20 cellular contexts compared by ENCODE assay signal in genomic region chr13:113558461-113558860, GRCh38.
"Had no signal": no experiment of that assay in that cellular context is flagged by ENCODE, and none has a peak within 500 bp of the region (broad histone marks: within the 10 kb centered on the region; RNA-seq: fewer than 3 reads in every experiment).

No MANE protein-coding gene starts in this region.

- H3K27me3 Mint-ChIP-seq: activated B cell treated with CpG ODN at 0.5 μM for 24 hours; activated CD4-positive, alpha-beta T cell treated with anti-CD3 and anti-CD28 coated beads, Interleukin-2, amount 10 ng/mL, durations not matched to agents 7 days and 5 days; effector memory CD8-positive, alpha-beta T cell; naive thymus-derived CD4-positive, alpha-beta T cell had no signal

- H3K27me3 ChIP-seq: adrenal gland, gastrocnemius medialis, heart left ventricle, SJSA1, transverse colon had no signal

- H3K36me3 ChIP-seq: adrenal gland, gastrocnemius medialis, transverse colon had no signal

- H3K79me2 ChIP-seq: parathyroid adenoma had no signal

- H3K27ac Mint-ChIP-seq: activated CD4-positive, alpha-beta T cell treated with anti-CD3 and anti-CD28 coated beads, Interleukin-2, amount 10 ng/mL, durations not matched to agents 7 days and 5 days; activated naive CD4-positive, alpha-beta T cell treated with anti-CD3 and anti-CD28 coated beads, Interleukin-2, amount 10 ng/mL, durations not matched to agents 7 days and 5 days; effector memory CD8-positive, alpha-beta T cell; naive thymus-derived CD4-positive, alpha-beta T cell; T-helper 2 cell treated with Interferon-gamma antibody and Interleukin-4, amounts not matched to agents 5 μg/mL and 100 μg/mL, for 36 hours had no signal

- H2AFZ ChIP-seq: parathyroid adenoma had no signal

- H3K9me3 Mint-ChIP-seq: activated B cell treated with CpG ODN at 0.5 μM for 24 hours; activated CD4-positive, alpha-beta T cell treated with anti-CD3 and anti-CD28 coated beads, Interleukin-2, amount 10 ng/mL, durations not matched to agents 7 days and 5 days; activated naive CD4-positive, alpha-beta T cell treated with anti-CD3 and anti-CD28 coated beads, Interleukin-2, amount 10 ng/mL, durations not matched to agents 7 days and 5 days; effector memory CD8-positive, alpha-beta T cell; naive thymus-derived CD4-positive, alpha-beta T cell; T-helper 2 cell treated with Interferon-gamma antibody and Interleukin-4, amounts not matched to agents 5 μg/mL and 100 μg/mL, for 36 hours had no signal

- H3K4me3 Mint-ChIP-seq: activated CD4-positive, alpha-beta T cell treated with anti-CD3 and anti-CD28 coated beads, Interleukin-2, amount 10 ng/mL, durations not matched to agents 7 days and 5 days; activated naive CD4-positive, alpha-beta T cell treated with anti-CD3 and anti-CD28 coated beads, Interleukin-2, amount 10 ng/mL, durations not matched to agents 7 days and 5 days; effector memory CD8-positive, alpha-beta T cell; naive thymus-derived CD4-positive, alpha-beta T cell; T-helper 2 cell treated with Interferon-gamma antibody and Interleukin-4, amounts not matched to agents 5 μg/mL and 100 μg/mL, for 36 hours had no signal

- H3K27ac ChIP-seq: adrenal gland, epithelial cell of prostate, gastrocnemius medialis, heart left ventricle, lower lobe of right lung, parathyroid adenoma, SJSA1, transverse colon had no signal

- DNase-seq: activated B cell treated with CpG ODN at 0.5 μM for 24 hours; activated CD4-positive, alpha-beta T cell treated with anti-CD3 and anti-CD28 coated beads, Interleukin-2, amount 10 ng/mL, durations not matched to agents 7 days and 5 days; activated naive CD4-positive, alpha-beta T cell treated with anti-CD3 and anti-CD28 coated beads, Interleukin-2, amount 10 ng/mL, durations not matched to agents 7 days and 5 days; activated T-cell treated with anti-CD3 and anti-CD28 coated beads, Interleukin-2, amount 50 U/mL, for 1 hour; central memory CD4-positive, alpha-beta T cell; effector memory CD8-positive, alpha-beta T cell; gastrocnemius medialis; heart left ventricle; left cardiac atrium; mucosa of descending colon; naive thymus-derived CD4-positive, alpha-beta T cell; stimulated activated CD4-positive, alpha-beta T cell treated with anti-CD3 and anti-CD28 coated beads, Interleukin-2, amount 100 ng/mL, for 48 hours; stimulated activated naive CD4-positive, alpha-beta T cell treated with Interleukin-2 at 50 U/mL for 16 hours; transverse colon had no signal

- H3K36me3 Mint-ChIP-seq: activated naive CD4-positive, alpha-beta T cell treated with anti-CD3 and anti-CD28 coated beads, Interleukin-2, amount 10 ng/mL, durations not matched to agents 7 days and 5 days had no signal

- H3K4me1 Mint-ChIP-seq: activated CD4-positive, alpha-beta T cell treated with anti-CD3 and anti-CD28 coated beads, Interleukin-2, amount 10 ng/mL, durations not matched to agents 7 days and 5 days; activated naive CD4-positive, alpha-beta T cell treated with anti-CD3 and anti-CD28 coated beads, Interleukin-2, amount 10 ng/mL, durations not matched to agents 7 days and 5 days had no signal

- ATAC-seq: effector memory CD8-positive, alpha-beta T cell; gastrocnemius medialis; heart left ventricle; left cardiac atrium; lower lobe of right lung; mucosa of descending colon; naive thymus-derived CD4-positive, alpha-beta T cell had no signal

- H3K4me1 ChIP-seq: adrenal gland, gastrocnemius medialis, lower lobe of right lung, parathyroid adenoma, transverse colon had no signal

- H3K4me3 ChIP-seq: adrenal gland, gastrocnemius medialis, heart left ventricle, lower lobe of right lung, mucosa of descending colon, SJSA1, transverse colon had no signal
